ENCODE assay signal across 25 cellular contexts in genomic region chr12:95440401-95440800, GRCh38. TPM values are rescaled to one million over a fixed set of nuclear protein-coding genes. Genes with fewer than 3 reads are reported as not detected.
DNase-seq lines count a peak whose midpoint lies in the region; ATAC-seq and TF ChIP-seq lines count a peak whose summit lies in the region.
"Had no signal": no experiment of that assay in that cellular context is flagged by ENCODE, and none has a peak within 500 bp of the region (broad histone marks: within the 10 kb centered on the region; RNA-seq: fewer than 3 reads in every experiment).

No MANE protein-coding gene starts in this region.

- no peak overlapping the region for H2BK15ac ChIP-seq in IMR-90 (ENCODE audit: low read depth, low read length)

- BruUV-seq in IMR-90 (replicated peaks; lab: Mats Ljungman, UMichigan): no TSS peak

- no peak overlapping the region for H3K4me3 Mint-ChIP-seq in nephron progenitor cell
- H3K4me3 Mint-ChIP-seq: activated CD4-positive, alpha-beta T cell treated with anti-CD3 and anti-CD28 coated beads, Interleukin-2, amount 10 ng/mL, durations not matched to agents 7 days and 5 days; CD4-positive, alpha-beta T cell had no signal

- peaks cover 4% of the 10 kb centered on the region for H3K27me3 Mint-ChIP-seq in nephron progenitor cell (ENCODE audit: low read depth, poor library complexity)

- 0 out of 2 replicates have a peak, but pooled peaks cover 2% of the 10 kb centered on the region for H3K9me3 ChIP-seq in IMR-90 (ENCODE audit: control insufficient read depth, insufficient read depth, low read length)
- H3K9me3 ChIP-seq: Peyer's patch, thyroid gland had no signal

- H3K9ac ChIP-seq in IMR-90 (ENCODE audit: low read depth, low read length): no peak overlapping the region

- in situ Hi-C loops in IMR-90 (cut with MboI; ENCODE audit: low sequenced_read_pairs): no loop called here
- in situ Hi-C loops in astrocyte of the cerebellum (cut with HindIII; ENCODE audit: low sequenced_read_pairs): no loop called here

- H3K4me1 Mint-ChIP-seq in nephron progenitor cell: peaks cover 12% of the 10 kb centered on the region
- H3K4me1 Mint-ChIP-seq: activated CD4-positive, alpha-beta T cell treated with anti-CD3 and anti-CD28 coated beads, Interleukin-2, amount 10 ng/mL, durations not matched to agents 7 days and 5 days had no signal

- dilution Hi-C loops in IMR-90 (cut with HindIII; ENCODE audit: low sequenced_read_pairs, unreplicated experiment): no loop called here

- no peak for TF ChIP-seq POLR2A in IMR-90 (IDR thresholded peaks at IDR 0.05; ENCODE audit: low read depth, low read length)

- no peaks in the 10 kb centered on the region; the same call in 1 of the 2 replicates for H3K27me3 ChIP-seq in IMR-90 (ENCODE audit: control insufficient read depth, insufficient read depth, low read length)
- H3K27me3 ChIP-seq: Peyer's patch, thyroid gland had no signal

- H3K23ac ChIP-seq in IMR-90 (ENCODE audit: low read depth, low read length): no peak overlapping the region

- no peaks in the 10 kb centered on the region for H3K36me3 ChIP-seq in IMR-90 (ENCODE audit: control insufficient read depth, insufficient read depth, low read length)
- H3K36me3 ChIP-seq: Peyer's patch, thyroid gland had no signal

- TF ChIP-seq RAD21 in IMR-90 (IDR thresholded peaks at IDR 0.05; ENCODE audit: low read length): no peak

- no peaks in the 10 kb centered on the region for H3K36me3 Mint-ChIP-seq in nephron progenitor cell (ENCODE audit: low read depth)

- no peak overlapping the region for H4K91ac ChIP-seq in IMR-90 (ENCODE audit: insufficient read depth, low read depth, low read length)

- H2AK5ac ChIP-seq in IMR-90 (ENCODE audit: low read depth, low read length): no peak overlapping the region

- no peak overlapping the region for H3K56ac ChIP-seq in IMR-90 (ENCODE audit: extremely low read depth, insufficient read depth, low read length)

- H2AFZ ChIP-seq in IMR-90 (replicated peaks; ENCODE audit: low read length, poor library complexity): no peak overlapping the region

- H2BK120ac ChIP-seq in IMR-90 (ENCODE audit: low read depth, low read length): no peak overlapping the region

- no peak overlapping the region for H3K27ac ChIP-seq in IMR-90 (ENCODE audit: insufficient read depth, low read length)
- H3K27ac ChIP-seq: coronary artery, Peyer's patch, thyroid gland had no signal

- H3K9me1 ChIP-seq in IMR-90 (ENCODE audit: insufficient read depth, low read length): no peaks in the 10 kb centered on the region; the same call in 1 of the 2 replicates

- H3K4me2 ChIP-seq in IMR-90 (ENCODE audit: low read depth, low read length): peak overlapping the region; percentile 47; the same call in 1 of the 2 replicates

- H3K4ac ChIP-seq in IMR-90 (ENCODE audit: low read depth, low read length): no peak overlapping the region

- ATAC-seq in IMR-90 (ENCODE audit: low read depth) (peak; percentile 77), HG02588 (IDR thresholded peaks at IDR 0.05; ENCODE audit: unreplicated experiment) (no peak), GM19452 (IDR thresholded peaks at IDR 0.05; ENCODE audit: unreplicated experiment) (no peak), GM21360 (IDR thresholded peaks at IDR 0.05; ENCODE audit: unreplicated experiment) (no peak)
- ATAC-seq: HCT116, right cardiac atrium, SK-N-SH treated with all-trans-retinoic acid at 6 μM for 48 hours had no signal

- TF ChIP-seq CTCF in IMR-90 (conservative IDR thresholded peaks at IDR 0.05; ENCODE audit: low read depth, low read length) (no peak), astrocyte of the cerebellum (IDR thresholded peaks at IDR 0.05; ENCODE audit: low read depth, low read length, missing control alignments) (no peak), nephron progenitor cell (IDR thresholded peaks at IDR 0.05) (no peak)

- CTCF ChIA-PET in IMR-90 (lab: Yijun Ruan, JAX): no interaction called here

- POLR2A ChIA-PET in IMR-90 (lab: Charles Lee; ENCODE audit: unreplicated experiment): no interaction called here

- peak; percentile 35 for DNase-seq in COLO829 (ENCODE audit: low spot score)
- DNase-seq in IMR-90: peak; percentile 67
- DNase-seq in astrocyte of the cerebellum (ENCODE audit: low read depth): peak; percentile 5
- DNase-seq in foreskin melanocyte: peak; percentile 68
- no peak for DNase-seq in nephron progenitor cell
- DNase-seq: activated CD4-positive, alpha-beta T cell treated with anti-CD3 and anti-CD28 coated beads, Interleukin-2, amount 10 ng/mL, durations not matched to agents 7 days and 5 days; activated CD8-positive, alpha-beta memory T cell treated with anti-CD3 and anti-CD28 coated beads, Interleukin-2, amount 50 U/mL, for 48 hours; activated gamma-delta T cell treated with Interleukin-2 at 50 U/mL for 16 hours; anterior cingulate cortex; CD4-positive, alpha-beta T cell; DMS79 treated with DMSO at 0.1 percent for 48 hours; NCI-H1694; NCI-H2227 treated with DMSO at 0.1 percent for 48 hours; occipital lobe; Peyer's patch; right cardiac atrium; stimulated activated CD4-positive, alpha-beta T cell treated with anti-CD3 and anti-CD28 coated beads, Interleukin-15, amount 100 ng/mL, for 24 hours; stimulated activated naive CD4-positive, alpha-beta T cell; thyroid gland had no signal

- no peaks in the 10 kb centered on the region for H3K79me1 ChIP-seq in IMR-90 (ENCODE audit: low read depth in 1 of 2, low read length in 2 of 2)

- H2AK9ac ChIP-seq in IMR-90 (replicated peaks; ENCODE audit: low read depth, low read length, poor library complexity): no peak overlapping the region

- H3K4me1 ChIP-seq in IMR-90 (ENCODE audit: control insufficient read depth, insufficient read depth, low read length): no peaks in the 10 kb centered on the region; the same call in 1 of the 2 replicates
- H3K4me1 ChIP-seq: Peyer's patch, thyroid gland had no signal

- H4K5ac ChIP-seq in IMR-90 (ENCODE audit: low read depth, low read length): no peak overlapping the region

- no peaks in the 10 kb centered on the region for H3K9me3 Mint-ChIP-seq in nephron progenitor cell
- H3K9me3 Mint-ChIP-seq: CD4-positive, alpha-beta T cell had no signal

- no peak overlapping the region for H3K18ac ChIP-seq in IMR-90 (ENCODE audit: low read depth, low read length)

- intact Hi-C loops in IMR-90 (cut with micrococcal nuclease): no loop called here

- H4K8ac ChIP-seq in IMR-90 (ENCODE audit: low read depth in 2 of 2, low read length in 2 of 2): no peak overlapping the region

- no peak overlapping the region for H2BK5ac ChIP-seq in IMR-90 (ENCODE audit: low read depth, low read length, poor library complexity, severe bottlenecking)

- no peak overlapping the region for H3K14ac ChIP-seq in IMR-90 (replicated peaks; ENCODE audit: low read depth, low read length)

- no peak overlapping the region for H2BK20ac ChIP-seq in IMR-90 (ENCODE audit: low read depth, low read length)

- no peak overlapping the region for H3K27ac Mint-ChIP-seq in nephron progenitor cell
- H3K27ac Mint-ChIP-seq: activated CD4-positive, alpha-beta T cell treated with anti-CD3 and anti-CD28 coated beads, Interleukin-2, amount 10 ng/mL, durations not matched to agents 7 days and 5 days; CD4-positive, alpha-beta T cell had no signal

- no peak overlapping the region for H3K4me3 ChIP-seq in IMR-90 (ENCODE audit: insufficient read depth, low read depth, low read length)
- H3K4me3 ChIP-seq in astrocyte of the cerebellum (ENCODE audit: low read depth, low read length): no peak overlapping the region
- H3K4me3 ChIP-seq: coronary artery, Peyer's patch, thyroid gland had no signal

- H4K20me1 ChIP-seq in IMR-90 (ENCODE audit: insufficient read depth, low read length): no peaks in the 10 kb centered on the region

- WGBS in IMR-90 (ENCODE audit: extremely low coverage in 2 of 2, insufficient read length in 1 of 2), 2 experiments: 60% methylated on average over 1 of the region's 3 CpGs; no CpG with 5 or more reads in 1 of the 2 experiments

TF ChIP-seq in IMR-90, 13 proteins besides CTCF, POLR2A, EP300 and RAD21:
- TF ChIP-seq FOS (IDR thresholded peaks at IDR 0.05; ENCODE audit: low read depth, low read length) (peak; percentile 64), USF2 (IDR thresholded peaks at IDR 0.05; ENCODE audit: low read depth, low read length) (no peak)

RNA-seq across cellular contexts. Expression of gene METAP2, which starts 33.6 kb away (rescaled TPM):
- 72.9 and 108 TPM in 2 replicates for total RNA-seq in IMR-90 (2012; rRNA removed)
- polyA plus RNA-seq in IMR-90 (2012; rRNA removed): 51.7 and 62.5 TPM in 2 replicates
- polyA plus RNA-seq in IMR-90 (2012; cell fraction: cytosol; rRNA removed): 7.0 and 16.0 TPM in 2 replicates
- polyA plus RNA-seq in IMR-90 (2012; cell fraction: nucleus; rRNA removed; ENCODE audit: low replicate concordance): 2.1 and 22.5 TPM in 2 replicates
